In genomic region chr4:15234585-15235126, GRCh38 we compare ENCODE assay signal across 16 cellular contexts.
A peak's percentile ranks its signal among the peaks of the same experiment; 100 is the strongest.
DNase-seq lines count a peak whose midpoint lies in the region; ATAC-seq and FAIRE-seq lines count a peak whose summit lies in the region.
"Had no signal": no experiment of that assay in that cellular context is flagged by ENCODE, and none has a peak within 500 bp of the region (broad histone marks: within the 10 kb centered on the region; RNA-seq: fewer than 3 reads in every experiment).

No MANE protein-coding gene starts in this region.

- peaks cover 40% of the 10 kb centered on the region for H3K4me1 ChIP-seq in adipocyte (ENCODE audit: control insufficient read depth, insufficient read depth, low read length)

- H3K27me3 ChIP-seq in adipocyte (replicated peaks; ENCODE audit: control insufficient read depth, insufficient read depth, low read length): peaks cover 8% of the 10 kb centered on the region

- H3K36me3 Mint-ChIP-seq in activated naive CD4-positive, alpha-beta T cell treated with anti-CD3 and anti-CD28 coated beads, Interleukin-2, amount 50 U/mL, for 72 hours: no peaks in the 10 kb centered on the region
- H3K36me3 Mint-ChIP-seq: type B pancreatic cell had no signal

- no peak for ATAC-seq in activated naive CD4-positive, alpha-beta T cell treated with anti-CD3 and anti-CD28 coated beads, Interleukin-2, amount 50 U/mL, for 72 hours
- ATAC-seq: effector memory CD8-positive, alpha-beta T cell had no signal

- H3K9me3 Mint-ChIP-seq in activated naive CD4-positive, alpha-beta T cell treated with anti-CD3 and anti-CD28 coated beads, Interleukin-2, amount 50 U/mL, for 72 hours: no peaks in the 10 kb centered on the region
- H3K9me3 Mint-ChIP-seq: effector memory CD8-positive, alpha-beta T cell; type B pancreatic cell had no signal

- no peaks in the 10 kb centered on the region for H3K36me3 ChIP-seq in adipocyte (ENCODE audit: control insufficient read depth, insufficient read depth, low read length, severe bottlenecking)
- H3K36me3 ChIP-seq: lower lobe of right lung had no signal

- no peak for DNase-seq in activated naive CD4-positive, alpha-beta T cell treated with anti-CD3 and anti-CD28 coated beads, Interleukin-2, amount 50 U/mL, for 72 hours (ENCODE audit: low spot score in 2 of 2)
- DNase-seq in activated naive CD4-positive, alpha-beta T cell treated with Interleukin-2 at 50 U/mL for 16 hours: no peak
- DNase-seq in adipocyte (ENCODE audit: low read depth) (peak; percentile 91), glomerular visceral epithelial cell (ENCODE audit: extremely low spot score) (peak; percentile 60), urothelium cell line (ENCODE audit: low spot score) (peak; percentile 37), OCI-M2 (lab: John Stamatoyannopoulos, UW; ENCODE audit: unreplicated experiment) (no peak), GF-D8 (lab: John Stamatoyannopoulos, UW) (no peak), NCI-H146 treated with DMSO at 0.1 percent for 48 hours (lab: John Stamatoyannopoulos, UW; ENCODE audit: unreplicated experiment) (no peak)
- DNase-seq: activated T-cell treated with anti-CD3 and anti-CD28 coated beads for 4 hours; effector memory CD8-positive, alpha-beta T cell; H7; lower lobe of right lung; NCI-H1694 treated with DMSO at 0.1 percent for 48 hours; SW 1271 had no signal

- H3K9me3 ChIP-seq in adipocyte (ENCODE audit: control insufficient read depth, low read length): no peaks in the 10 kb centered on the region
- H3K9me3 ChIP-seq: lower lobe of right lung had no signal

- no peak for FAIRE-seq in urothelium cell line (lab: Jason Lieb, UNC)
- FAIRE-seq: GM18507 had no signal

- no peak overlapping the region for H3K4me3 ChIP-seq in adipocyte (ENCODE audit: low read length)
- H3K4me3 ChIP-seq: lower lobe of right lung had no signal

- H3K9ac ChIP-seq in adipocyte (ENCODE audit: low read length): no peak overlapping the region

- H3K27ac Mint-ChIP-seq in activated naive CD4-positive, alpha-beta T cell treated with anti-CD3 and anti-CD28 coated beads, Interleukin-2, amount 50 U/mL, for 72 hours: peak overlapping the region; percentile 75 to 83
- H3K27ac Mint-ChIP-seq: type B pancreatic cell had no signal

Comparison
In these comparisons a context has a peak if more than half of its experiments do, and no peak if none do; other contexts are left out.
1. DNase-seq: peak in adipocyte (single experiment), glomerular visceral epithelial cell (single experiment) and urothelium cell line (single experiment); none in activated naive CD4-positive, alpha-beta T cell treated with anti-CD3 and anti-CD28 coated beads, Interleukin-2, amount 50 U/mL, for 72 hours (0 of 2), activated naive CD4-positive, alpha-beta T cell treated with Interleukin-2 at 50 U/mL for 16 hours (single experiment), OCI-M2 (single experiment), GF-D8 (single experiment) and NCI-H146 treated with DMSO at 0.1 percent for 48 hours (single experiment).